ENCODE assay signal across 1 cellular context in the genomic region with DNA sequence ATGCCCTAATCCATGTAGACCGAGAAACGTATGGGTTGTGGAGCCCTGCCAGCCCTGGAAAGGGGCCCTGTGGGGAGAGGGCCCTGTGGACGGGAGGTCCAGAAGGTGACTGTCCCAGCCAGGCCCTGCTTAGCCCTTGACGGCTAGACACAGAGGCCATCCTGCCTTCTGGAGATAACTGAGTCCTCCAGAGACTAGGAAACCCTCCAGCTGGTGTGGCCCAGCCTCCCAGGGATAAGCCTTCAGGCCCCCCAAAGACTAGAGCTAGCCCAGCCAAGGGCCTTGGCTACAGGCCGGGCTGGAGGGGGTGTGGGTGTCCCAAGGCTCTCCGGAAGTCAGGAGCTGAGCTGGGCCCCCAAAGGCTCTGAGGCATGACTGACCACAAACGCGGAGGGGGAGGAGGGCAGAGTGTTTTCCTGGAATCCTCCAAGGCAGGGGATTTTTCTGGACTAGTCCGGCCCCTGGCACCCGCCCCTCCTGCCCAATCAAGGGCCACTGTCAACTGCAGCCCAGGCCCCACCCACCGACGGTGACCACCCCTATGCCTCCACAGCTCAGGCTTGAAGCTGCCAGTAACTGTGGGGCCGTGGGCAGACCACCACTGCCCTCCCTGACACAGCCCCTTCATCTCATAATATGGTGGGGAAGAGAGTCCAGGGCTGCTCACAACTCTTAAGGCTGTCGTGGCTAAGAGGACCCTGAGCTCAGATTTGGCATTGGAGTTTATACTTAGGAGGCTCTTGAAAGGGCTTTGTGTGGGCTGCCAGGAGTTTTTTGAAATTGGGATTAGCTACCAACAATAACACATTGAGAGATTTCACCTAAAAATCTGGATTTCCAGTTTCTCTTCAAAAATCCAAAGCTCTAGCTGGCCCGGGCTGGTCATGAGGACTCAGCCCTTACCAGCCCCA.
TF ChIP-seq lines count a peak whose summit lies in the region.

No MANE protein-coding gene starts in this region.

TF ChIP-seq in WTC11, 78 proteins besides CTCF, POLR2A, EP300 and RAD21 (continued from another document):
- TF ChIP-seq, protein P1, sequence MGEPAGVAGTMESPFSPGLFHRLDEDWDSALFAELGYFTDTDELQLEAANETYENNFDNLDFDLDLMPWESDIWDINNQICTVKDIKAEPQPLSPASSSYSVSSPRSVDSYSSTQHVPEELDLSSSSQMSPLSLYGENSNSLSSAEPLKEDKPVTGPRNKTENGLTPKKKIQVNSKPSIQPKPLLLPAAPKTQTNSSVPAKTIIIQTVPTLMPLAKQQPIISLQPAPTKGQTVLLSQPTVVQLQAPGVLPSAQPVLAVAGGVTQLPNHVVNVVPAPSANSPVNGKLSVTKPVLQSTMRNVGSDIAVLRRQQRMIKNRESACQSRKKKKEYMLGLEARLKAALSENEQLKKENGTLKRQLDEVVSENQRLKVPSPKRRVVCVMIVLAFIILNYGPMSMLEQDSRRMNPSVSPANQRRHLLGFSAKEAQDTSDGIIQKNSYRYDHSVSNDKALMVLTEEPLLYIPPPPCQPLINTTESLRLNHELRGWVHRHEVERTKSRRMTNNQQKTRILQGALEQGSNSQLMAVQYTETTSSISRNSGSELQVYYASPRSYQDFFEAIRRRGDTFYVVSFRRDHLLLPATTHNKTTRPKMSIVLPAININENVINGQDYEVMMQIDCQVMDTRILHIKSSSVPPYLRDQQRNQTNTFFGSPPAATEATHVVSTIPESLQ (CRISPR knock-in tag; IDR thresholded peaks at IDR 0.05): no peak
- TF ChIP-seq, protein P2, sequence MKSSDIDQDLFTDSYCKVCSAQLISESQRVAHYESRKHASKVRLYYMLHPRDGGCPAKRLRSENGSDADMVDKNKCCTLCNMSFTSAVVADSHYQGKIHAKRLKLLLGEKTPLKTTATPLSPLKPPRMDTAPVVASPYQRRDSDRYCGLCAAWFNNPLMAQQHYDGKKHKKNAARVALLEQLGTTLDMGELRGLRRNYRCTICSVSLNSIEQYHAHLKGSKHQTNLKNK (CRISPR knock-in tag; IDR thresholded peaks at IDR 0.05): no peak
- TF ChIP-seq TP53 (CRISPR knock-in tag; IDR thresholded peaks at IDR 0.05): no peak
- no peak for TF ChIP-seq ZNF219 (CRISPR knock-in tag; IDR thresholded peaks at IDR 0.05; ENCODE audit: borderline replicate concordance)
- TF ChIP-seq, protein P3, sequence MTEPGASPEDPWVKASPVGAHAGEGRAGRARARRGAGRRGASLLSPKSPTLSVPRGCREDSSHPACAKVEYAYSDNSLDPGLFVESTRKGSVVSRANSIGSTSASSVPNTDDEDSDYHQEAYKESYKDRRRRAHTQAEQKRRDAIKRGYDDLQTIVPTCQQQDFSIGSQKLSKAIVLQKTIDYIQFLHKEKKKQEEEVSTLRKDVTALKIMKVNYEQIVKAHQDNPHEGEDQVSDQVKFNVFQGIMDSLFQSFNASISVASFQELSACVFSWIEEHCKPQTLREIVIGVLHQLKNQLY (CRISPR knock-in tag; IDR thresholded peaks at IDR 0.05): no peak
- TF ChIP-seq, protein P4, sequence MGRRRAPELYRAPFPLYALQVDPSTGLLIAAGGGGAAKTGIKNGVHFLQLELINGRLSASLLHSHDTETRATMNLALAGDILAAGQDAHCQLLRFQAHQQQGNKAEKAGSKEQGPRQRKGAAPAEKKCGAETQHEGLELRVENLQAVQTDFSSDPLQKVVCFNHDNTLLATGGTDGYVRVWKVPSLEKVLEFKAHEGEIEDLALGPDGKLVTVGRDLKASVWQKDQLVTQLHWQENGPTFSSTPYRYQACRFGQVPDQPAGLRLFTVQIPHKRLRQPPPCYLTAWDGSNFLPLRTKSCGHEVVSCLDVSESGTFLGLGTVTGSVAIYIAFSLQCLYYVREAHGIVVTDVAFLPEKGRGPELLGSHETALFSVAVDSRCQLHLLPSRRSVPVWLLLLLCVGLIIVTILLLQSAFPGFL (CRISPR knock-in tag; IDR thresholded peaks at IDR 0.05; ENCODE audit: borderline replicate concordance): no peak
- no peak for TF ChIP-seq CREM (CRISPR knock-in tag; IDR thresholded peaks at IDR 0.05)
- TF ChIP-seq, protein P5, sequence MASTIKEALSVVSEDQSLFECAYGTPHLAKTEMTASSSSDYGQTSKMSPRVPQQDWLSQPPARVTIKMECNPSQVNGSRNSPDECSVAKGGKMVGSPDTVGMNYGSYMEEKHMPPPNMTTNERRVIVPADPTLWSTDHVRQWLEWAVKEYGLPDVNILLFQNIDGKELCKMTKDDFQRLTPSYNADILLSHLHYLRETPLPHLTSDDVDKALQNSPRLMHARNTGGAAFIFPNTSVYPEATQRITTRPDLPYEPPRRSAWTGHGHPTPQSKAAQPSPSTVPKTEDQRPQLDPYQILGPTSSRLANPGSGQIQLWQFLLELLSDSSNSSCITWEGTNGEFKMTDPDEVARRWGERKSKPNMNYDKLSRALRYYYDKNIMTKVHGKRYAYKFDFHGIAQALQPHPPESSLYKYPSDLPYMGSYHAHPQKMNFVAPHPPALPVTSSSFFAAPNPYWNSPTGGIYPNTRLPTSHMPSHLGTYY (CRISPR knock-in tag; IDR thresholded peaks at IDR 0.05): no peak
- no peak for TF ChIP-seq ZNF263 (CRISPR knock-in tag; IDR thresholded peaks at IDR 0.05; ENCODE audit: low read depth)
- TF ChIP-seq MYBL2 (CRISPR knock-in tag; IDR thresholded peaks at IDR 0.05): no peak
- TF ChIP-seq, protein P6, sequence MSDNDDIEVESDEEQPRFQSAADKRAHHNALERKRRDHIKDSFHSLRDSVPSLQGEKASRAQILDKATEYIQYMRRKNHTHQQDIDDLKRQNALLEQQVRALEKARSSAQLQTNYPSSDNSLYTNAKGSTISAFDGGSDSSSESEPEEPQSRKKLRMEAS (CRISPR knock-in tag; IDR thresholded peaks at IDR 0.05): no peak
- TF ChIP-seq ZNF317 (CRISPR knock-in tag; IDR thresholded peaks at IDR 0.05; ENCODE audit: borderline replicate concordance, low read depth): no peak
- no peak for TF ChIP-seq HMGA2 (CRISPR knock-in tag; IDR thresholded peaks at IDR 0.05)
- no peak for TF ChIP-seq ZBTB21 (CRISPR knock-in tag; IDR thresholded peaks at IDR 0.05; ENCODE audit: borderline replicate concordance)
- TF ChIP-seq RELA (CRISPR knock-in tag; IDR thresholded peaks at IDR 0.05; ENCODE audit: borderline replicate concordance): no peak
